In genomic region chr6:136788069-136788902, GRCh38 we compare ENCODE assay signal across 9 cellular contexts. TPM values are rescaled to one million over a fixed set of nuclear protein-coding genes. Genes with fewer than 3 reads are reported as not detected.
DNase-seq lines count a peak whose midpoint lies in the region; FAIRE-seq and TF ChIP-seq lines count a peak whose summit lies in the region.
"Had no signal": no experiment of that assay in that cellular context is flagged by ENCODE, and none has a peak within 500 bp of the region (broad histone marks: within the 10 kb centered on the region; RNA-seq: fewer than 3 reads in every experiment).

No MANE protein-coding gene starts in this region.

- no peaks in the 10 kb centered on the region for H3K9me3 Mint-ChIP-seq in activated T-helper 2 cell treated with anti-CD3 and anti-CD28 coated beads, Interferon-gamma antibody, Interleukin-2, Interleukin-4, amounts not matched to agents 10 μg/mL and 5 μg/mL and 100 μg/mL, durations not matched to agents 14 hours and 24 hours and 36 hours

- no peaks in the 10 kb centered on the region for H3K27me3 ChIP-seq in HL-60 (ENCODE audit: insufficient read depth, poor library complexity, severe bottlenecking)
- no peaks in the 10 kb centered on the region for H3K27me3 ChIP-seq in keratinocyte (ENCODE audit: control insufficient read depth, extremely low read depth, insufficient read depth, low read length)
- no peaks in the 10 kb centered on the region for H3K27me3 ChIP-seq in WERI-Rb-1 (ENCODE audit: insufficient read depth, low read depth, severe bottlenecking)

- FAIRE-seq in keratinocyte (lab: Jason Lieb, UNC): no peak

- TF ChIP-seq CTCF in AG10803 (conservative IDR thresholded peaks at IDR 0.05; ENCODE audit: low read length) (no peak), HL-60 (IDR thresholded peaks at IDR 0.05; ENCODE audit: insufficient read depth, low read length) (no peak), keratinocyte (optimal IDR thresholded peaks at IDR 0.05 in 1 of 3, IDR thresholded peaks at IDR 0.05 in 1 of 3, conservative IDR thresholded peaks at IDR 0.05 in 1 of 3; ENCODE audit: extremely low read depth in 1 of 3, insufficient read depth in 2 of 3, low read length in 3 of 3) (no peak), WERI-Rb-1 (IDR thresholded peaks at IDR 0.05; ENCODE audit: low read depth, low read length) (no peak)

- H3K27me3 Mint-ChIP-seq in activated T-helper 2 cell treated with anti-CD3 and anti-CD28 coated beads, Interferon-gamma antibody, Interleukin-2, Interleukin-4, amounts not matched to agents 10 μg/mL and 5 μg/mL and 100 μg/mL, durations not matched to agents 14 hours and 24 hours and 36 hours (ENCODE audit: low read depth): no peaks in the 10 kb centered on the region

- H3K9ac ChIP-seq in keratinocyte (ENCODE audit: control insufficient read depth, extremely low read depth, insufficient read depth, low read length): no peak overlapping the region

- peaks cover 29% of the 10 kb centered on the region for H3K4me1 ChIP-seq in keratinocyte (ENCODE audit: control insufficient read depth, extremely low read depth, insufficient read depth, low read length)

- H3K4me3 Mint-ChIP-seq in activated T-helper 2 cell treated with anti-CD3 and anti-CD28 coated beads, Interferon-gamma antibody, Interleukin-2, Interleukin-4, amounts not matched to agents 10 μg/mL and 5 μg/mL and 100 μg/mL, durations not matched to agents 14 hours and 24 hours and 36 hours (ENCODE audit: low read depth): peak overlapping the region; percentile 33

- peak overlapping the region; percentile 44 for H2AFZ ChIP-seq in keratinocyte (ENCODE audit: control insufficient read depth, low read length)

- H3K27ac ChIP-seq in HL-60 (replicated peaks) (peak overlapping the region; percentile 65), keratinocyte (ENCODE audit: control insufficient read depth, insufficient read depth, low read length) (peak overlapping the region; percentile 41), WERI-Rb-1 (no peak overlapping the region)

- peak overlapping the region; percentile 75 for H3K4me2 ChIP-seq in keratinocyte (ENCODE audit: control insufficient read depth, extremely low read depth, insufficient read depth, low read depth, low read length)

- H3K27ac Mint-ChIP-seq in activated T-helper 2 cell treated with anti-CD3 and anti-CD28 coated beads, Interferon-gamma antibody, Interleukin-2, Interleukin-4, amounts not matched to agents 10 μg/mL and 5 μg/mL and 100 μg/mL, durations not matched to agents 14 hours and 24 hours and 36 hours: peak overlapping the region; percentile 82

- peaks cover 60% of the 10 kb centered on the region for H3K4me1 Mint-ChIP-seq in activated T-helper 2 cell treated with anti-CD3 and anti-CD28 coated beads, Interferon-gamma antibody, Interleukin-2, Interleukin-4, amounts not matched to agents 10 μg/mL and 5 μg/mL and 100 μg/mL, durations not matched to agents 14 hours and 24 hours and 36 hours (ENCODE audit: low read depth)

- peak; percentile 85 for DNase-seq in AG10803 (ENCODE audit: low read depth)
- DNase-seq in HL-60 (ENCODE audit: low read depth in 1 of 2, low spot score in 1 of 2): peak in 1 of 2 experiments; percentile 63
- DNase-seq in activated T-helper 2 cell treated with anti-CD3 and anti-CD28 coated beads, Interferon-gamma antibody, Interleukin-2, Interleukin-4, amounts not matched to agents 10 μg/mL and 5 μg/mL and 100 μg/mL, durations not matched to agents 14 hours and 24 hours and 36 hours (ENCODE audit: low spot score): no peak
- no peak for DNase-seq in keratinocyte (ENCODE audit: low read depth, low spot score)
- no peak for DNase-seq in WERI-Rb-1
- DNase-seq in activated CD4-positive, alpha-beta T cell treated with anti-CD3 and anti-CD28 coated beads, Interleukin-2, amount 50 U/mL, for 4 hours: no peak
- DNase-seq in COLO668 (lab: John Stamatoyannopoulos, UW; ENCODE audit: unreplicated experiment): no peak
- DNase-seq in AG08395 (ENCODE audit: low spot score): no peak

- H3K9me1 ChIP-seq in keratinocyte (ENCODE audit: control insufficient read depth, extremely low read depth, insufficient read depth, low read length): no peaks in the 10 kb centered on the region

- H3K4me3 ChIP-seq in AG10803 (ENCODE audit: low read length): no peak overlapping the region
- no peak overlapping the region for H3K4me3 ChIP-seq in HL-60 (replicated peaks; ENCODE audit: insufficient read depth, low read length)
- H3K4me3 ChIP-seq in keratinocyte (ENCODE audit: control insufficient read depth in 2 of 3, extremely low read depth in 1 of 3, insufficient read depth in 2 of 3, low read depth in 1 of 3, low read length in 3 of 3): peak overlapping the region in 2 of 3 experiments; percentile 24 to 55
- no peak overlapping the region for H3K4me3 ChIP-seq in WERI-Rb-1 (ENCODE audit: low read depth, low read length)

- no peaks in the 10 kb centered on the region for H4K20me1 ChIP-seq in keratinocyte (ENCODE audit: control insufficient read depth, extremely low read depth, insufficient read depth, low read length)

- H3K9me3 ChIP-seq in keratinocyte (ENCODE audit: control insufficient read depth, low read depth, low read length): no peaks in the 10 kb centered on the region
- H3K9me3 ChIP-seq in WERI-Rb-1 (ENCODE audit: severe bottlenecking): no peaks in the 10 kb centered on the region

- H3K79me2 ChIP-seq in keratinocyte (ENCODE audit: control insufficient read depth, insufficient read depth, low read length): peaks cover 32% of the 10 kb centered on the region

- dilution Hi-C loops in keratinocyte (cut with MboI; ENCODE audit: extremely low pct_ligation_motif_present, low sequenced_read_pairs): no loop called here

- intact Hi-C loops in activated T-helper 2 cell treated with anti-CD3 and anti-CD28 coated beads, Interferon-gamma antibody, Interleukin-2, Interleukin-4, amounts not matched to agents 10 μg/mL and 5 μg/mL and 100 μg/mL, durations not matched to agents 14 hours and 24 hours and 36 hours (cut with micrococcal nuclease): loop anchor here (1.0 kb wide), 2 partner anchors 37 to 194 kb away; no protein-coding TSS in a partner anchor

- peaks cover 30% of the 10 kb centered on the region for H3K36me3 Mint-ChIP-seq in activated T-helper 2 cell treated with anti-CD3 and anti-CD28 coated beads, Interferon-gamma antibody, Interleukin-2, Interleukin-4, amounts not matched to agents 10 μg/mL and 5 μg/mL and 100 μg/mL, durations not matched to agents 14 hours and 24 hours and 36 hours (ENCODE audit: low read depth)

- no peaks in the 10 kb centered on the region for H3K36me3 ChIP-seq in keratinocyte (ENCODE audit: control insufficient read depth in 2 of 2, extremely low read depth in 1 of 2, insufficient read depth in 2 of 2, low read length in 2 of 2)
- H3K36me3 ChIP-seq in WERI-Rb-1: no peaks in the 10 kb centered on the region

RNA-seq across cellular contexts. Expression of gene MAP3K5, which starts 4.0 kb away (rescaled TPM):
- total RNA-seq in activated T-helper 2 cell treated with anti-CD3 and anti-CD28 coated beads, Interferon-gamma antibody, Interleukin-2, Interleukin-4, amounts not matched to agents 10 μg/mL and 5 μg/mL and 100 μg/mL, durations not matched to agents 14 hours and 24 hours and 36 hours: 6.1 and 6.5 TPM in 2 replicates
- polyA plus RNA-seq in keratinocyte: 2.5 to 3.4 TPM (median 2.5 TPM) in 3 replicates
- polyA plus RNA-seq in keratinocyte (2011; ENCODE audit: low read depth): 2.5 TPM
- 1.5 and 2.4 TPM in 2 replicates for polyA plus RNA-seq in keratinocyte (2011; cell fraction: cytosol; rRNA removed)
- 3.5 TPM in 2 replicates for polyA plus RNA-seq in keratinocyte (2011; cell fraction: nucleus; rRNA removed)
- 2.4 and 2.9 TPM in 2 replicates for polyA plus RNA-seq in keratinocyte (2012; ENCODE audit: low replicate concordance)
- polyA minus RNA-seq in keratinocyte: 1.2 to 5.5 TPM (median 2.8 TPM) in 3 replicates
- 2.3 TPM for polyA minus RNA-seq in keratinocyte (2011; cell fraction: cytosol; rRNA and poly(A)+ RNA removed)
- 3.4 and 5.9 TPM in 2 replicates for polyA minus RNA-seq in keratinocyte (2011; cell fraction: nucleus; rRNA and poly(A)+ RNA removed)
- total RNA-seq: G401 had no signal

RNA-seq across cellular contexts. Expression of gene PEX7, which starts 34.1 kb away (rescaled TPM):
- 4.1 and 4.2 TPM in 2 replicates for total RNA-seq in activated T-helper 2 cell treated with anti-CD3 and anti-CD28 coated beads, Interferon-gamma antibody, Interleukin-2, Interleukin-4, amounts not matched to agents 10 μg/mL and 5 μg/mL and 100 μg/mL, durations not matched to agents 14 hours and 24 hours and 36 hours
- polyA plus RNA-seq in keratinocyte: 11.5 to 15.6 TPM (median 14.4 TPM) in 3 replicates
- polyA plus RNA-seq in keratinocyte (2011; ENCODE audit: low read depth): 11.0 TPM
- 12.4 and 17.3 TPM in 2 replicates for polyA plus RNA-seq in keratinocyte (2011; cell fraction: cytosol; rRNA removed)
- polyA plus RNA-seq in keratinocyte (2011; cell fraction: nucleus; rRNA removed): 8.0 and 10.3 TPM in 2 replicates
- 7.9 and 10.7 TPM in 2 replicates for polyA plus RNA-seq in keratinocyte (2012; ENCODE audit: low replicate concordance)
- 1.4 to 9.3 TPM (median 8.3 TPM) in 3 replicates for polyA minus RNA-seq in keratinocyte
- polyA minus RNA-seq in keratinocyte (2011; cell fraction: cytosol; rRNA and poly(A)+ RNA removed): 15.5 TPM
- 5.0 and 5.8 TPM in 2 replicates for polyA minus RNA-seq in keratinocyte (2011; cell fraction: nucleus; rRNA and poly(A)+ RNA removed)

Comparison
In these comparisons a context has a peak if more than half of its experiments do, and no peak if none do; other contexts are left out.
1. H3K4me3 ChIP-seq: peak in keratinocyte (2 of 3); none in AG10803 (single experiment), HL-60 (single experiment) and WERI-Rb-1 (single experiment).